ENCODE assay signal across 11 cellular contexts in genomic region chr18:29892960-29893558, GRCh38.
DNase-seq lines count a peak whose midpoint lies in the region; ATAC-seq, FAIRE-seq and TF ChIP-seq lines count a peak whose summit lies in the region.
"Had no signal": no experiment of that assay in that cellular context is flagged by ENCODE, and none has a peak within 500 bp of the region (broad histone marks: within the 10 kb centered on the region; RNA-seq: fewer than 3 reads in every experiment).

No MANE protein-coding gene starts in this region.

- H3K4me3 Mint-ChIP-seq in naive thymus-derived CD8-positive, alpha-beta T cell: no peak overlapping the region
- H3K4me3 Mint-ChIP-seq: activated T-cell treated with anti-CD3 and anti-CD28 coated beads, Interleukin-2, amount 50 U/mL, for 72 hours; naive B cell had no signal

- ATAC-seq in HG02973 (IDR thresholded peaks at IDR 0.05; ENCODE audit: unreplicated experiment): no peak
- no peak for ATAC-seq in naive thymus-derived CD8-positive, alpha-beta T cell
- ATAC-seq: activated T-cell treated with anti-CD3 and anti-CD28 coated beads, Interleukin-2, amount 50 U/mL, for 72 hours had no signal

- peaks cover 4 to 23% (median 9%) of the 10 kb centered on the region in 9 donors for H3K9me3 Mint-ChIP-seq in naive thymus-derived CD8-positive, alpha-beta T cell

- no peaks in the 10 kb centered on the region for H3K27me3 Mint-ChIP-seq in naive thymus-derived CD8-positive, alpha-beta T cell
- H3K27me3 Mint-ChIP-seq: naive B cell had no signal

- TF ChIP-seq POLR2A in GM12891 (IDR thresholded peaks at IDR 0.05; ENCODE audit: low read depth, low read length): no peak

- DNase-seq in AG09309 (ENCODE audit: low read depth): no peak
- peak; percentile 0 for DNase-seq in RPMI7951 (ENCODE audit: low read depth)
- DNase-seq in glomerular visceral epithelial cell (ENCODE audit: extremely low spot score): peak; percentile 11
- no peak for DNase-seq in NCI-H146 treated with DMSO at 0.1 percent for 48 hours (lab: John Stamatoyannopoulos, UW; ENCODE audit: unreplicated experiment)
- DNase-seq in GM12891 (ENCODE audit: insufficient read length, low spot score): no peak
- no peak for DNase-seq in naive thymus-derived CD8-positive, alpha-beta T cell
- DNase-seq: activated T-cell treated with anti-CD3 and anti-CD28 coated beads, Interleukin-2, amount 50 U/mL, for 72 hours; naive B cell had no signal

- no peak overlapping the region for H3K4me3 ChIP-seq in AG09309 (ENCODE audit: control insufficient read depth, low read depth, low read length)
- H3K4me3 ChIP-seq: SK-N-MC had no signal

- POLR2A ChIA-PET in naive thymus-derived CD8-positive, alpha-beta T cell (lab: Charles Lee): no interaction called here

- no peaks in the 10 kb centered on the region for H3K36me3 Mint-ChIP-seq in naive thymus-derived CD8-positive, alpha-beta T cell
- H3K36me3 Mint-ChIP-seq: naive B cell had no signal

- no peaks in the 10 kb centered on the region for H3K4me1 Mint-ChIP-seq in naive thymus-derived CD8-positive, alpha-beta T cell
- H3K4me1 Mint-ChIP-seq: naive B cell had no signal

- H3K27ac Mint-ChIP-seq in naive thymus-derived CD8-positive, alpha-beta T cell: no peak overlapping the region
- H3K27ac Mint-ChIP-seq: activated T-cell treated with anti-CD3 and anti-CD28 coated beads, Interleukin-2, amount 50 U/mL, for 72 hours; naive B cell had no signal

- TF ChIP-seq CTCF in AG09309 (IDR thresholded peaks at IDR 0.05; ENCODE audit: control insufficient read depth, insufficient read depth, low read depth, low read length, missing control alignments): peak; percentile 47
- TF ChIP-seq CTCF in GM12874 (IDR thresholded peaks at IDR 0.05; ENCODE audit: insufficient read depth, low read depth, low read length): peak; percentile 34; the same call in 1 of the 2 replicates

- no peak for FAIRE-seq in GM12891 (lab: Jason Lieb, UNC)

TF ChIP-seq in GM12891, 5 proteins besides CTCF, POLR2A, EP300 and RAD21:
- no peak for TF ChIP-seq TAF1 (IDR thresholded peaks at IDR 0.05; ENCODE audit: low read depth, low read length)
- TF ChIP-seq POU2F2 (IDR thresholded peaks at IDR 0.05; ENCODE audit: low read depth, low read length): no peak
- no peak for TF ChIP-seq PAX5 (IDR thresholded peaks at IDR 0.05; ENCODE audit: insufficient read depth, low read length, severe bottlenecking)
- no peak for TF ChIP-seq POLR2AphosphoS5 (IDR thresholded peaks at IDR 0.05; ENCODE audit: low read depth, low read length)
- TF ChIP-seq SPI1 (IDR thresholded peaks at IDR 0.05; ENCODE audit: low read depth, low read length): no peak

Comparison
In these comparisons a context has a peak if more than half of its experiments do, and no peak if none do; other contexts are left out.
1. DNase-seq: peak in RPMI7951 (single experiment) and glomerular visceral epithelial cell (single experiment); none in AG09309 (single experiment), NCI-H146 treated with DMSO at 0.1 percent for 48 hours (single experiment), GM12891 (single experiment) and naive thymus-derived CD8-positive, alpha-beta T cell (0 of 10).